8 cellular contexts compared by ENCODE assay signal in the genomic region with DNA sequence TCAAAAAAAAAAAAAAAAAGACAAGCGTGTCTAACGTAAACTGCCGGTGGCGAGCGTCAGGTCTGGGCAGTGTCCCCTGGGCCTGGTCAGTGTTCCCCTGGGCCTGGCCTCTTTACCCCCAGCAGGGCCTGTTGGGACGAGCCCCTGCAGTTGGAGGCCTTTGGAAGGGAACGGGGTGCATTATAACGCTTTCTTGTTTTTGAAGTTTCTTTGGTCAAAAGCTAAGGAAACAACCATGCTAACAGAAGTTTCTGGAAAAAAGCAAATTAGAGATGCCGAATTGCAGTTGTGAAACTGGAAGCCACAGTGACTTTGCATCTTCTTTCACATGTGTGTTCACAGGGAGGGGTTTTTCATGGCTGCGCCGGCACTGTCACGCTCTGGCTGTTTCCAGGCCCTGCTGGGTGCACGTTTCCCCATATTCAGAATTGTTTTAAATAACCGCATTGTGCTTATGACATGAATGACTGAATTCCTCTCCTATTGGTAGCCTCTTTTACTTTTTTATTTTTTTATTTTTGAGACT. TPM values are rescaled to one million over a fixed set of nuclear protein-coding genes. Genes with fewer than 3 reads are reported as not detected.
DNase-seq lines count a peak whose midpoint lies in the region; ATAC-seq and TF ChIP-seq lines count a peak whose summit lies in the region.

No MANE protein-coding gene starts in this region.

- H3K27ac Mint-ChIP-seq in nephron progenitor cell, result peak overlapping the region; percentile 96

- H3K27me3 ChIP-seq in H7 (ENCODE audit: control insufficient read depth, insufficient read depth, low read length), result no peaks in the 10 kb centered on the region

- no peak for DNase-seq in activated CD4-positive, CD25-positive, alpha-beta regulatory T cell (lab: John Stamatoyannopoulos, UW)
- DNase-seq in H7 (peak; percentile 46), nephron progenitor cell (no peak), occipital lobe (lab: John Stamatoyannopoulos, UW) (no peak), hepatic stellate cell (ENCODE audit: low spot score) (no peak), nucleus accumbens (lab: John Stamatoyannopoulos, UW) (no peak)

- H3K4me1 Mint-ChIP-seq in nephron progenitor cell, result peaks cover 23% of the 10 kb centered on the region

- ATAC-seq in activated CD4-positive, CD25-positive, alpha-beta regulatory T cell treated with anti-CD3 and anti-CD28 coated beads, Interleukin-2, amount 50 U/mL, for 24 hours, result peak; percentile 21 to 44
- peak; percentile 43 for ATAC-seq in HG03575 (IDR thresholded peaks at IDR 0.05; ENCODE audit: extremely low read depth, insufficient number of reproducible peaks, low FRiP score, unreplicated experiment)

- no peak overlapping the region for H3K4me3 ChIP-seq in H7 (ENCODE audit: insufficient read depth, low read depth, low read length)

- peaks cover 22% of the 10 kb centered on the region for H3K36me3 Mint-ChIP-seq in nephron progenitor cell (ENCODE audit: low read depth)

- H3K36me3 ChIP-seq in H7 (replicated peaks; ENCODE audit: control insufficient read depth, insufficient read depth, low read length), result peaks cover 23% of the 10 kb centered on the region

- no peaks in the 10 kb centered on the region for H3K9me3 Mint-ChIP-seq in nephron progenitor cell

- TF ChIP-seq CTCF in nephron progenitor cell (IDR thresholded peaks at IDR 0.05), result no peak

- no peak overlapping the region for H3K4me3 Mint-ChIP-seq in nephron progenitor cell

- no peaks in the 10 kb centered on the region for H3K27me3 Mint-ChIP-seq in nephron progenitor cell (ENCODE audit: low read depth, poor library complexity)

RNA-seq across cellular contexts. Expression of gene RRP1, which starts 16.0 kb away (rescaled TPM):
- 43.5 and 45.7 TPM in 2 replicates for total RNA-seq in H7 (2014; rRNA removed; shearing (Covaris generic))
- 14.0 TPM for total RNA-seq in occipital lobe

RNA-seq across cellular contexts. Expression of gene CSTB, which starts 29.2 kb away (rescaled TPM):
- 28.5 and 29.6 TPM in 2 replicates for total RNA-seq in H7 (2014; rRNA removed; shearing (Covaris generic))
- total RNA-seq in occipital lobe, result 7.5 TPM

RNA-seq across cellular contexts. Expression of gene AGPAT3, which starts 59.7 kb away (rescaled TPM):
- 9.2 and 11.4 TPM in 2 replicates for total RNA-seq in H7 (2014; rRNA removed; shearing (Covaris generic))
- 34.9 TPM for total RNA-seq in occipital lobe
